In the genomic region with DNA sequence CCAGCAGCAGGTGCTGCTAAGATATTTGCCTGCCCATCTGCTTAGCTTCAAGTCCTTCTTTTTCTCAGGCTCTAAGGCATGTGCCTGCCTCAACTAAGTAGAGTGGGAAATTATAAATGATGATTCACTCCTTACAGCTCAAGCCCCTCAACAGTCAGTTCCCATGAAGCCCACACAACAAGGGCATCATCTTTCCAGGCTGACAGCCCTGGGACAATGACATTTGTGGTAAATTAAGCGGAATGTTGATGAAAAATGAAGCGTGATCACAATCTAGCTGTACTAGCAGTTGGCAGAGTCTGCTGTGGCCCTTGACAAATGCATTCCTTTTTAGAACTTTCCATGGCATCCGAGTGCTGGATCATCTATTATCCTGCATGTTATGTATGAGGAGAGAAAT, we compare ENCODE assay signal across 16 cellular contexts.
DNase-seq lines count a peak whose midpoint lies in the region; ATAC-seq and TF ChIP-seq lines count a peak whose summit lies in the region.
"Had no signal": no experiment of that assay in that cellular context is flagged by ENCODE, and none has a peak within 500 bp of the region (broad histone marks: within the 10 kb centered on the region; RNA-seq: fewer than 3 reads in every experiment).

No MANE protein-coding gene starts in this region.

- H3K9me2 ChIP-seq in neural cell (ENCODE audit: insufficient read depth, low read length), result no peaks in the 10 kb centered on the region

- no peaks in the 10 kb centered on the region for H3K9me3 ChIP-seq in neural cell (ENCODE audit: low read length)

- ATAC-seq in HG03175 (IDR thresholded peaks at IDR 0.05; ENCODE audit: unreplicated experiment), result no peak
- ATAC-seq: GM23338, HCT116 had no signal

- peak overlapping the region; percentile 16 for H3K4me2 ChIP-seq in neural cell (ENCODE audit: low read length)
- H3K4me2 ChIP-seq: GM23338 had no signal

- no peak for TF ChIP-seq CTCF in neural cell (IDR thresholded peaks at IDR 0.05; ENCODE audit: poor library complexity, severe bottlenecking)

- peak overlapping the region; percentile 57 for H3K27ac ChIP-seq in neural cell (ENCODE audit: low read length)

- TF ChIP-seq EP300 in neural cell (conservative IDR thresholded peaks at IDR 0.05; ENCODE audit: poor library complexity, severe bottlenecking), result peak; percentile 91

- H4K20me1 ChIP-seq in neural cell (ENCODE audit: insufficient read depth), result no peaks in the 10 kb centered on the region

- H3K27me3 ChIP-seq in neural cell (ENCODE audit: insufficient read depth, low read depth, low read length), result no peaks in the 10 kb centered on the region

- no peaks in the 10 kb centered on the region for H3F3A ChIP-seq in neural cell (ENCODE audit: insufficient read depth, low read length, poor library complexity, severe bottlenecking)

- DNase-seq in DMS79 treated with DMSO at 0.1 percent for 48 hours (lab: John Stamatoyannopoulos, UW) (peak; percentile 40), NCI-H1694 treated with DMSO at 0.1 percent for 48 hours (lab: John Stamatoyannopoulos, UW) (peak; percentile 6), T-helper 9 cell (no peak), NCI-H1417 treated with DMSO at 0.1 percent for 48 hours (lab: John Stamatoyannopoulos, UW) (no peak)
- DNase-seq: C1 segment of cervical spinal cord; Calu3; CD4-positive, alpha-beta memory T cell; COR-L47; DMS53; EL; GDM1; H9 had no signal

- no peak overlapping the region for H3K4me3 ChIP-seq in neural cell (ENCODE audit: low read length)
- H3K4me3 ChIP-seq: GM23338 had no signal

- H2AFZ ChIP-seq in neural cell (ENCODE audit: low read depth, low read length), result no peak overlapping the region
- H2AFZ ChIP-seq: GM23338 had no signal

- TF ChIP-seq RAD21 in neural cell (conservative IDR thresholded peaks at IDR 0.05), result no peak

- no peaks in the 10 kb centered on the region for H3K79me2 ChIP-seq in neural cell (replicated peaks; ENCODE audit: insufficient read depth, low read length)

- no peak overlapping the region for H3K9ac ChIP-seq in neural cell (ENCODE audit: low read length)

- H3K36me3 ChIP-seq in neural cell (ENCODE audit: insufficient read depth, low read length), result no peaks in the 10 kb centered on the region

TF ChIP-seq in neural cell, 6 proteins besides CTCF, POLR2A, EP300 and RAD21:
- TF ChIP-seq POLR2AphosphoS5 (IDR thresholded peaks at IDR 0.05) (peak; percentile 66), SMC3 (conservative IDR thresholded peaks at IDR 0.05; ENCODE audit: poor library complexity) (no peak), TAF1 (IDR thresholded peaks at IDR 0.05; ENCODE audit: low read depth) (no peak), MXI1 (conservative IDR thresholded peaks at IDR 0.05; ENCODE audit: poor library complexity, severe bottlenecking) (no peak), REST (IDR thresholded peaks at IDR 0.05; ENCODE audit: borderline replicate concordance) (peak; percentile 73)

Comparison
In these comparisons a context has a peak if more than half of its experiments do, and no peak if none do; other contexts are left out.
1. DNase-seq: peak in DMS79 treated with DMSO at 0.1 percent for 48 hours (single experiment) and NCI-H1694 treated with DMSO at 0.1 percent for 48 hours (single experiment); none in T-helper 9 cell (single experiment) and NCI-H1417 treated with DMSO at 0.1 percent for 48 hours (single experiment).